ENCODE assay signal across 8 cellular contexts in the genomic region with DNA sequence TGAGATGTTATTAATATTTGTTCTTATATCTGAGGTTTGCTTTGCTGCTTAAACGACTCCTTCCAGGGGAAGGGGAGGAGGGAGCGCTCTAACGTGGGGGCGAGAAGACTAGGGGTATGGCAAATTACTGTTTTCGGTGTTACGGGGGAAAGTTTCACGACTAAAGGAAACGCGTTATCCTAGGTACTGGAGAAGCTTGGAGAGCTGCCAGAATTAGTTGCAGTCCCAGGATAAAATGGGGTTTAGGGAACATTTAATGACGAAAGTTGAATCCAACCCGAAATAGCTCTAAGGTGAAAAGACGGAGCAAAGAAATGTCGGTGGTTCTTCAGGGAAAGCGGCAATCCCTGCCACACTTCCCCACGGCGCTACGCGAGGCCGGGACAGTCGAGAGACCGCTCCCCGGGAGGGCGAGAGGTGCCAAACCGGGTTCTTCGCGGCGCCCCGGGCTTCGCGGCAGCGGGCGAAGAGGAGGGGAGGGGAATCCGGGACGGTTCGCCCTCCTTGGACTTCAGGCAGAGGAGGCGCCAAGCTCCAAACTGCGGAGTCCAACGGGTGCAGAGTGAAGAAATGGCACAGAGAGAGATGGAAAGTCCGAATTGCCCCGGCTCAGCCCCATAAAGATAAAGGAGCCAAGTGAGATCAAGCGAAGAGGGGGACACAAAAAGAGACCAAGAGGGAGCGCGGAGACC. TPM values are rescaled to one million over a fixed set of nuclear protein-coding genes. Genes with fewer than 3 reads are reported as not detected.
DNase-seq lines count a peak whose midpoint lies in the region; ATAC-seq, FAIRE-seq and TF ChIP-seq lines count a peak whose summit lies in the region.

No MANE protein-coding gene starts in this region.

- H4K20me1 ChIP-seq in BLaER1, result peaks cover 53% of the 10 kb centered on the region

- H3K36me3 ChIP-seq in BLaER1 (0 out of 2 replicates have a peak, but pooled peaks cover 5% of the 10 kb centered on the region), pancreas (no peaks in the 10 kb centered on the region)

- H3K9me3 ChIP-seq in BLaER1, result peaks cover 16% of the 10 kb centered on the region
- no peaks in the 10 kb centered on the region for H3K9me3 ChIP-seq in pancreas

- no peak for FAIRE-seq in pancreas (lab: Jason Lieb, UNC)

- H3K27me3 ChIP-seq in BLaER1, result peaks cover 13% of the 10 kb centered on the region; the same call in 1 of the 2 replicates
- H3K27me3 ChIP-seq in pancreas, result no peaks in the 10 kb centered on the region

- peak overlapping the region; percentile 84 for H3K4me3 ChIP-seq in BLaER1
- peak overlapping the region; percentile 36 to 65 (median 52) for H3K4me3 ChIP-seq in pancreas

- intact Hi-C loops in pancreas (cut with DNase I), result no loop called here

- DNase-seq in activated T-cell treated with anti-CD3 and anti-CD28 coated beads, Interleukin-2, amount 50 U/mL, for 48 hours, result peak; percentile 20 to 31
- DNase-seq in germinal center (ENCODE audit: low spot score), result peak; percentile 14
- peak in 4 of 6 donors; percentile 19 to 63 (median 36) for DNase-seq in pancreas
- no peak for DNase-seq in NCI-H524 treated with DMSO at 0.1 percent for 48 hours (lab: John Stamatoyannopoulos, UW)

- no peak for TF ChIP-seq CTCF in pancreas (IDR thresholded peaks at IDR 0.05)

- WGBS in pancreas, 2 donors, result 1 to 29% methylated on average over 43 of the region's 43 CpGs

- ATAC-seq in GM19023 (IDR thresholded peaks at IDR 0.05; ENCODE audit: unreplicated experiment) (peak; percentile 16), HG03571 (IDR thresholded peaks at IDR 0.05; ENCODE audit: unreplicated experiment) (peak; percentile 16), pancreas (peak; percentile 57 to 73 (median 64)), HG03457 (IDR thresholded peaks at IDR 0.05; ENCODE audit: unreplicated experiment) (no peak)

- peak overlapping the region; percentile 90 for H3K9ac ChIP-seq in BLaER1

- H3K27ac ChIP-seq in BLaER1 (peak overlapping the region; percentile 91), pancreas (peak overlapping the region in 3 of 4 donors; percentile 48 to 66 (median 49))

- peak overlapping the region; percentile 73 for H3K4me2 ChIP-seq in BLaER1

- peaks cover 33% of the 10 kb centered on the region for H3K4me1 ChIP-seq in BLaER1
- H3K4me1 ChIP-seq in pancreas, result no peaks in the 10 kb centered on the region

RNA-seq across cellular contexts. Expression of a gene that starts 0.7 kb away (rescaled TPM):
- total RNA-seq in pancreas, result 10 to 100 TPM; 18.9 to 39.5 (median 25.3) TPM
- 10 to 100 TPM; 21.9 to 52.6 TPM for polyA plus RNA-seq in pancreas
